ENCODE assay signal across 8 cellular contexts in the genomic region with DNA sequence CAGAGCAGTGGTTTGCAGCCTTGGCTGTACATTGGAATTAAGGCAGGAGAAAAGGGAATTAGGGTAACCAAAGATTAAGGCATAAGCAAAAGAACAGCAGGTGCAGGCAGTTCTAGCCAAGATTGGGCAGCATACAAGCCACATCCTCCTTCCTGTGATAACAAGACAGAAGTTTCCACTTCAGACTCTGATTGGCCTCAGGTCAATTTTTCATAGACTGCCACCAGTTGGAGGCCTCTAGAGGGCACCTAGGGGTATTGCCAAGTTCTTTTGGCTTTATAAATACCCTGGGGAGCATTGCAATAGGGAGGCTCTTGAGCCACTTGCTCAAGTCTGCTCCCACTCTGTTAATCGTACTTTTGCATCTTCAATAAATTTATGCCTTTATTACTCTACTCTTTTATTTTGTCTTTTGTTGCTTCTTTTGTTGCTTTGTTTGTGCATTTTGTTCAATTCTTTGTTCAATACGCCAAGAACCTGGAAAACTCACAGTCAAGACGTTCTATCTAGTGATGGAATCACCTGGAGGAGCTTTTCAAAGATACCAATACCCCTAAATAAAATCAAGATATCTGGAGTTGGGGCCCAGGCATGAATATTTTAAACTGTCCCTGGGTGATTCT. TPM values are rescaled to one million over a fixed set of nuclear protein-coding genes. Genes with fewer than 3 reads are reported as not detected.
DNase-seq lines count a peak whose midpoint lies in the region; ATAC-seq and TF ChIP-seq lines count a peak whose summit lies in the region.

No MANE protein-coding gene starts in this region.

- in situ Hi-C loops in G401 (cut with HindIII; ENCODE audit: low sequenced_read_pairs) = no loop called here

- peaks cover 11% of the 10 kb centered on the region for H3K4me1 Mint-ChIP-seq in activated CD4-positive, alpha-beta memory T cell treated with anti-CD3 and anti-CD28 coated beads for 36 hours (ENCODE audit: low read depth)

- no peak overlapping the region for H3K27ac Mint-ChIP-seq in activated CD4-positive, alpha-beta memory T cell treated with anti-CD3 and anti-CD28 coated beads for 36 hours

- H3K36me3 Mint-ChIP-seq in activated CD4-positive, alpha-beta memory T cell treated with anti-CD3 and anti-CD28 coated beads for 36 hours = no peaks in the 10 kb centered on the region

- peak; percentile 51 for DNase-seq in DMS153 (lab: John Stamatoyannopoulos, UW)
- no peak for DNase-seq in DMS153 treated with DMSO at 0.1 percent for 48 hours (lab: John Stamatoyannopoulos, UW; ENCODE audit: unreplicated experiment)
- DNase-seq in NCI-H510A (lab: John Stamatoyannopoulos, UW) = peak; percentile 6
- peak; percentile 65 for DNase-seq in activated CD4-positive, alpha-beta memory T cell treated with anti-CD3 and anti-CD28 coated beads for 36 hours
- peak; percentile 59 for DNase-seq in epithelial cell of proximal tubule (ENCODE audit: low read depth)
- no peak for DNase-seq in retinal pigment epithelial cell (ENCODE audit: low read depth)
- no peak for DNase-seq in G401 (ENCODE audit: low spot score)

- CTCF ChIA-PET in activated CD4-positive, alpha-beta memory T cell treated with anti-CD3 and anti-CD28 coated beads for 36 hours (lab: Charles Lee) = interaction anchor here (0.7 to 2.0 kb wide), 5 partner anchors 11 to 141 kb away, joined by 3 to 7 read pairs (median 3); no protein-coding TSS in a partner anchor

- H3K4me3 ChIP-seq in epithelial cell of proximal tubule (ENCODE audit: low read depth, low read length) = no peak overlapping the region
- no peak overlapping the region for H3K4me3 ChIP-seq in retinal pigment epithelial cell (ENCODE audit: low read length)

- H3K4me3 Mint-ChIP-seq in activated CD4-positive, alpha-beta memory T cell treated with anti-CD3 and anti-CD28 coated beads for 36 hours = no peak overlapping the region

- intact Hi-C loops in activated CD4-positive, alpha-beta memory T cell treated with anti-CD3 and anti-CD28 coated beads for 36 hours (cut with micrococcal nuclease) = no loop called here

- no peaks in the 10 kb centered on the region for H3K9me3 Mint-ChIP-seq in activated CD4-positive, alpha-beta memory T cell treated with anti-CD3 and anti-CD28 coated beads for 36 hours

- TF ChIP-seq CTCF in epithelial cell of proximal tubule (conservative IDR thresholded peaks at IDR 0.05; ENCODE audit: low read depth, low read length) (peak; percentile 81), retinal pigment epithelial cell (conservative IDR thresholded peaks at IDR 0.05; ENCODE audit: low read depth, low read length) (peak; percentile 68)

- ATAC-seq in HG02623 (IDR thresholded peaks at IDR 0.05; ENCODE audit: unreplicated experiment) = peak; percentile 87

- H3K27me3 Mint-ChIP-seq in activated CD4-positive, alpha-beta memory T cell treated with anti-CD3 and anti-CD28 coated beads for 36 hours = no peaks in the 10 kb centered on the region

- POLR2A ChIA-PET in activated CD4-positive, alpha-beta memory T cell treated with anti-CD3 and anti-CD28 coated beads for 36 hours (lab: Charles Lee) = no interaction called here

RNA-seq across cellular contexts. Expression of a gene that starts 32.2 kb away (rescaled TPM):
- under 1 TPM in 1 of 2 experiments, not detected in 1; 0.05 TPM for total RNA-seq in activated CD4-positive, alpha-beta memory T cell treated with anti-CD3 and anti-CD28 coated beads for 36 hours
- 2.7 and 4.3 TPM in 2 replicates for total RNA-seq in epithelial cell of proximal tubule
- not detected in 2 replicates for total RNA-seq in G401 (2014; rRNA removed; shearing (Covaris generic))

Comparison
In these comparisons a context has a peak if more than half of its experiments do, and no peak if none do; other contexts are left out.
1. DNase-seq: peak in DMS153 (single experiment), NCI-H510A (single experiment), activated CD4-positive, alpha-beta memory T cell treated with anti-CD3 and anti-CD28 coated beads for 36 hours (single experiment) and epithelial cell of proximal tubule (single experiment); none in DMS153 treated with DMSO at 0.1 percent for 48 hours (single experiment), retinal pigment epithelial cell (single experiment) and G401 (single experiment).